15 cellular contexts compared by ENCODE assay signal in genomic region chr11:69986421-69987229, GRCh38.
DNase-seq lines count a peak whose midpoint lies in the region; ATAC-seq and TF ChIP-seq lines count a peak whose summit lies in the region.
"Had no signal": no experiment of that assay in that cellular context is flagged by ENCODE, and none has a peak within 500 bp of the region (broad histone marks: within the 10 kb centered on the region; RNA-seq: fewer than 3 reads in every experiment).

No MANE protein-coding gene starts in this region.

- H3K27me3 ChIP-seq in left ventricle myocardium inferior (ENCODE audit: low read depth) (peaks cover 88% of the 10 kb centered on the region), upper lobe of left lung (peaks cover 0 to 27% (median 9%) of the 10 kb centered on the region in 4 donors)
- H3K27me3 ChIP-seq: MG63 had no signal

- peaks cover 98% of the 10 kb centered on the region for H3K27me3 Mint-ChIP-seq in nephron progenitor cell (ENCODE audit: low read depth, poor library complexity)

- intact Hi-C loops in left ventricle myocardium inferior (cut with micrococcal nuclease) = no loop called here

- no peak for ATAC-seq in upper lobe of left lung (ENCODE audit: low FRiP score in 2 of 2)
- no peak for ATAC-seq in GM18873 (IDR thresholded peaks at IDR 0.05; ENCODE audit: low FRiP score, unreplicated experiment)
- no peak for ATAC-seq in GM18907 (IDR thresholded peaks at IDR 0.05; ENCODE audit: unreplicated experiment)
- no peak for ATAC-seq in GM18867 (IDR thresholded peaks at IDR 0.05; ENCODE audit: unreplicated experiment)
- no peak for ATAC-seq in esophagus mucosa
- ATAC-seq: activated CD8-positive, alpha-beta memory T cell treated with anti-CD3 and anti-CD28 coated beads, Interleukin-2, amount 10 ng/mL, durations not matched to agents 7 days and 5 days had no signal

- no peaks in the 10 kb centered on the region for H3K9me3 Mint-ChIP-seq in nephron progenitor cell

- H3K36me3 Mint-ChIP-seq in nephron progenitor cell (ENCODE audit: low read depth) = no peaks in the 10 kb centered on the region
- H3K36me3 Mint-ChIP-seq: activated CD8-positive, alpha-beta memory T cell treated with anti-CD3 and anti-CD28 coated beads, Interleukin-2, amount 10 ng/mL, durations not matched to agents 7 days and 5 days had no signal

- 36 to 39% methylated on average over 20 to 26 of the region's 26 CpGs for WGBS in upper lobe of left lung, 2 donors

- H3K27ac ChIP-seq in left ventricle myocardium inferior (replicated peaks) = peak overlapping the region; percentile 76
- peak overlapping the region; percentile 28 to 68 (median 52) for H3K27ac ChIP-seq in upper lobe of left lung

- no peak for TF ChIP-seq POLR2A in upper lobe of left lung (IDR thresholded peaks at IDR 0.05)

- TF ChIP-seq EP300 in upper lobe of left lung (IDR thresholded peaks at IDR 0.05) = no peak

- peak overlapping the region; percentile 62 for H3K4me3 Mint-ChIP-seq in nephron progenitor cell
- H3K4me3 Mint-ChIP-seq: activated CD8-positive, alpha-beta memory T cell treated with anti-CD3 and anti-CD28 coated beads, Interleukin-2, amount 10 ng/mL, durations not matched to agents 7 days and 5 days had no signal

- no peak for TF ChIP-seq CTCF in WI38 (IDR thresholded peaks at IDR 0.05; ENCODE audit: low read depth, low read length)
- no peak for TF ChIP-seq CTCF in left ventricle myocardium inferior (IDR thresholded peaks at IDR 0.05; ENCODE audit: borderline replicate concordance)
- TF ChIP-seq CTCF in nephron progenitor cell (IDR thresholded peaks at IDR 0.05) = no peak
- no peak for TF ChIP-seq CTCF in upper lobe of left lung (IDR thresholded peaks at IDR 0.05)

- peaks cover 34% of the 10 kb centered on the region for H3K4me1 Mint-ChIP-seq in nephron progenitor cell
- H3K4me1 Mint-ChIP-seq: activated CD8-positive, alpha-beta memory T cell treated with anti-CD3 and anti-CD28 coated beads, Interleukin-2, amount 10 ng/mL, durations not matched to agents 7 days and 5 days had no signal

- DNase-seq in left ventricle myocardium inferior (peak; percentile 25), nephron progenitor cell (no peak), upper lobe of left lung (no peak)
- DNase-seq: activated CD8-positive, alpha-beta memory T cell treated with anti-CD3 and anti-CD28 coated beads, Interleukin-2, amount 10 ng/mL, durations not matched to agents 7 days and 5 days; activated naive CD4-positive, alpha-beta T cell treated with Interleukin-2 at 50 U/mL for 16 hours; DND-41; foreskin melanocyte; MG63; NCI-H2081 treated with DMSO at 0.1 percent for 48 hours; NCI-H69 had no signal

- no peak overlapping the region for H3K27ac Mint-ChIP-seq in nephron progenitor cell
- H3K27ac Mint-ChIP-seq: activated CD8-positive, alpha-beta memory T cell treated with anti-CD3 and anti-CD28 coated beads, Interleukin-2, amount 10 ng/mL, durations not matched to agents 7 days and 5 days had no signal

- H3K4me1 ChIP-seq in left ventricle myocardium inferior = peaks cover 31% of the 10 kb centered on the region
- peaks cover 0 to 13% (median 2%) of the 10 kb centered on the region in 4 donors for H3K4me1 ChIP-seq in upper lobe of left lung

- peak overlapping the region; percentile 48 for H3K4me3 ChIP-seq in WI38 (ENCODE audit: low read depth, low read length)
- peak overlapping the region; percentile 60 for H3K4me3 ChIP-seq in left ventricle myocardium inferior
- H3K4me3 ChIP-seq in upper lobe of left lung = peak overlapping the region in 3 of 4 donors; percentile 28 to 47 (median 40)
- H3K4me3 ChIP-seq: MG63 had no signal

- H3K9me3 ChIP-seq in left ventricle myocardium inferior (replicated peaks) (no peaks in the 10 kb centered on the region), upper lobe of left lung (no peaks in the 10 kb centered on the region)
- H3K9me3 ChIP-seq: MG63 had no signal

- H3K36me3 ChIP-seq in left ventricle myocardium inferior (no peaks in the 10 kb centered on the region), upper lobe of left lung (no peaks in the 10 kb centered on the region)
- H3K36me3 ChIP-seq: MG63 had no signal
